In genomic region chr4:89289312-89289711, GRCh38 we compare ENCODE assay signal across 21 cellular contexts. TPM values are rescaled to one million over a fixed set of nuclear protein-coding genes. Genes with fewer than 3 reads are reported as not detected.
DNase-seq lines count a peak whose midpoint lies in the region; ATAC-seq and TF ChIP-seq lines count a peak whose summit lies in the region.
"Had no signal": no experiment of that assay in that cellular context is flagged by ENCODE, and none has a peak within 500 bp of the region (broad histone marks: within the 10 kb centered on the region; RNA-seq: fewer than 3 reads in every experiment).

No MANE protein-coding gene starts in this region.

- DNase-seq in activated naive CD4-positive, alpha-beta T cell treated with anti-CD3 and anti-CD28 coated beads for 36 hours: no peak
- DNase-seq in activated naive CD4-positive, alpha-beta T cell (lab: John Stamatoyannopoulos, UW): no peak
- DNase-seq in activated T-helper 2 cell treated with anti-CD3 and anti-CD28 coated beads, Interferon-gamma antibody, Interleukin-2, Interleukin-4, amounts not matched to agents 10 μg/mL and 5 μg/mL and 100 μg/mL, durations not matched to agents 14 hours and 24 hours and 36 hours (ENCODE audit: low spot score): no peak
- no peak for DNase-seq in spleen
- no peak for DNase-seq in sciatic nerve (ENCODE audit: low spot score)
- DNase-seq: activated CD4-positive, alpha-beta T cell treated with anti-CD3 and anti-CD28 coated beads, Interleukin-2, amount 50 U/mL, for 48 hours; anterior cingulate cortex; Karpas-422; left ventricle myocardium superior; midbrain; NCI-H1694 treated with DMSO at 0.1 percent for 48 hours; NCI-H748 treated with DMSO at 0.1 percent for 48 hours; OCI-M1; posterior cingulate gyrus; SHP77 treated with DMSO at 0.1 percent for 48 hours; SW 1271 had no signal

- H3K4me3 Mint-ChIP-seq in activated naive CD4-positive, alpha-beta T cell treated with anti-CD3 and anti-CD28 coated beads for 36 hours: peak overlapping the region; percentile 56
- peak overlapping the region; percentile 45 for H3K4me3 Mint-ChIP-seq in activated T-helper 2 cell treated with anti-CD3 and anti-CD28 coated beads, Interferon-gamma antibody, Interleukin-2, Interleukin-4, amounts not matched to agents 10 μg/mL and 5 μg/mL and 100 μg/mL, durations not matched to agents 14 hours and 24 hours and 36 hours (ENCODE audit: low read depth)
- H3K4me3 Mint-ChIP-seq: dendritic cell treated with granulocyte-macrophage colony-stimulating factor and Interleukin-4, amounts not matched to agents 40 ng/mL and 50 ng/mL, for 4 days had no signal

- H3K27ac Mint-ChIP-seq in activated naive CD4-positive, alpha-beta T cell treated with anti-CD3 and anti-CD28 coated beads for 36 hours: peak overlapping the region; percentile 77
- H3K27ac Mint-ChIP-seq in activated T-helper 2 cell treated with anti-CD3 and anti-CD28 coated beads, Interferon-gamma antibody, Interleukin-2, Interleukin-4, amounts not matched to agents 10 μg/mL and 5 μg/mL and 100 μg/mL, durations not matched to agents 14 hours and 24 hours and 36 hours: peak overlapping the region; percentile 84
- H3K27ac Mint-ChIP-seq: dendritic cell treated with granulocyte-macrophage colony-stimulating factor and Interleukin-4, amounts not matched to agents 40 ng/mL and 50 ng/mL, for 4 days had no signal

- H3K27me3 Mint-ChIP-seq in activated naive CD4-positive, alpha-beta T cell treated with anti-CD3 and anti-CD28 coated beads for 36 hours (ENCODE audit: low read depth): no peaks in the 10 kb centered on the region
- H3K27me3 Mint-ChIP-seq in activated T-helper 2 cell treated with anti-CD3 and anti-CD28 coated beads, Interferon-gamma antibody, Interleukin-2, Interleukin-4, amounts not matched to agents 10 μg/mL and 5 μg/mL and 100 μg/mL, durations not matched to agents 14 hours and 24 hours and 36 hours (ENCODE audit: low read depth): no peaks in the 10 kb centered on the region
- H3K27me3 Mint-ChIP-seq: dendritic cell treated with granulocyte-macrophage colony-stimulating factor and Interleukin-4, amounts not matched to agents 40 ng/mL and 50 ng/mL, for 4 days had no signal

- TF ChIP-seq CTCF in OCI-LY1 (IDR thresholded peaks at IDR 0.05; ENCODE audit: low read length) (no peak), spleen (IDR thresholded peaks at IDR 0.05 in 8 of 11, conservative IDR thresholded peaks at IDR 0.05 in 3 of 11) (no peak)

- H3K36me3 Mint-ChIP-seq in activated naive CD4-positive, alpha-beta T cell treated with anti-CD3 and anti-CD28 coated beads for 36 hours (ENCODE audit: low read depth): no peaks in the 10 kb centered on the region
- peaks cover 44% of the 10 kb centered on the region for H3K36me3 Mint-ChIP-seq in activated T-helper 2 cell treated with anti-CD3 and anti-CD28 coated beads, Interferon-gamma antibody, Interleukin-2, Interleukin-4, amounts not matched to agents 10 μg/mL and 5 μg/mL and 100 μg/mL, durations not matched to agents 14 hours and 24 hours and 36 hours (ENCODE audit: low read depth)

- H3K27me3 ChIP-seq in OCI-LY1 (ENCODE audit: insufficient read depth, low read length) (no peaks in the 10 kb centered on the region), spleen (replicated peaks in 1 of 7) (no peaks in the 10 kb centered on the region)
- H3K27me3 ChIP-seq: cardiac muscle cell, vagina had no signal

- CTCF ChIA-PET in activated naive CD4-positive, alpha-beta T cell treated with anti-CD3 and anti-CD28 coated beads for 36 hours (lab: Charles Lee): interaction anchor here (0.5 to 1.8 kb wide), 8 partner anchors 10 to 607 kb away, joined by 3 to 5 read pairs (median 4); no protein-coding TSS in a partner anchor

- no peaks in the 10 kb centered on the region for H4K20me1 ChIP-seq in OCI-LY1 (ENCODE audit: insufficient read depth, low read length)

- H3K79me2 ChIP-seq in OCI-LY1 (ENCODE audit: insufficient read depth, low read length): no peaks in the 10 kb centered on the region

- no peak overlapping the region; the same call in 1 of the 2 replicates for H3K9ac ChIP-seq in OCI-LY1 (ENCODE audit: low read length)

- intact Hi-C loops in activated naive CD4-positive, alpha-beta T cell treated with anti-CD3 and anti-CD28 coated beads for 36 hours (cut with micrococcal nuclease): loop anchor here (1.0 to 5.0 kb wide), 2 partner anchors 35 to 377 kb away; no protein-coding TSS in a partner anchor
- intact Hi-C loops in activated T-helper 2 cell treated with anti-CD3 and anti-CD28 coated beads, Interferon-gamma antibody, Interleukin-2, Interleukin-4, amounts not matched to agents 10 μg/mL and 5 μg/mL and 100 μg/mL, durations not matched to agents 14 hours and 24 hours and 36 hours (cut with micrococcal nuclease): no loop called here
- intact Hi-C loops in spleen (cut with DNase I; ENCODE audit: low total_unique reads): no loop called here
- intact Hi-C loops in sciatic nerve (cut with DNase I): no loop called here

- H3K9me3 ChIP-seq in OCI-LY1 (ENCODE audit: low read length) (no peaks in the 10 kb centered on the region), spleen (no peaks in the 10 kb centered on the region)
- H3K9me3 ChIP-seq: vagina had no signal

- H3F3A ChIP-seq in OCI-LY1 (ENCODE audit: insufficient read depth, low read length): no peaks in the 10 kb centered on the region

- H3K4me1 ChIP-seq in OCI-LY1 (ENCODE audit: insufficient read depth, low read length, severe bottlenecking) (peaks cover 80% of the 10 kb centered on the region), spleen (peaks cover 31 to 100% (median 54%) of the 10 kb centered on the region in 6 donors)
- H3K4me1 ChIP-seq: vagina had no signal

- H3K9me3 Mint-ChIP-seq in activated naive CD4-positive, alpha-beta T cell treated with anti-CD3 and anti-CD28 coated beads for 36 hours: no peaks in the 10 kb centered on the region
- H3K9me3 Mint-ChIP-seq in activated T-helper 2 cell treated with anti-CD3 and anti-CD28 coated beads, Interferon-gamma antibody, Interleukin-2, Interleukin-4, amounts not matched to agents 10 μg/mL and 5 μg/mL and 100 μg/mL, durations not matched to agents 14 hours and 24 hours and 36 hours: peaks cover 8% of the 10 kb centered on the region
- H3K9me3 Mint-ChIP-seq: dendritic cell treated with granulocyte-macrophage colony-stimulating factor and Interleukin-4, amounts not matched to agents 40 ng/mL and 50 ng/mL, for 4 days had no signal

- H3K36me3 ChIP-seq in OCI-LY1 (ENCODE audit: insufficient read depth, low read length) (no peaks in the 10 kb centered on the region), spleen (no peaks in the 10 kb centered on the region)
- H3K36me3 ChIP-seq: cardiac muscle cell, vagina had no signal

- H2AFZ ChIP-seq in OCI-LY1 (ENCODE audit: low read length): no peak overlapping the region

- peak overlapping the region; percentile 45; the same call in 1 of the 2 replicates for H3K4me2 ChIP-seq in OCI-LY1 (ENCODE audit: low read length)

- WGBS in spleen, 5 donors: 63 to 85% (median 76%) methylated on average over 2 of the region's 2 CpGs

- no peaks in the 10 kb centered on the region for H3K9me2 ChIP-seq in OCI-LY1 (ENCODE audit: low read depth, low read length)

- H3K4me1 Mint-ChIP-seq in activated naive CD4-positive, alpha-beta T cell treated with anti-CD3 and anti-CD28 coated beads for 36 hours (ENCODE audit: low read depth): peaks cover 93% of the 10 kb centered on the region
- H3K4me1 Mint-ChIP-seq in activated T-helper 2 cell treated with anti-CD3 and anti-CD28 coated beads, Interferon-gamma antibody, Interleukin-2, Interleukin-4, amounts not matched to agents 10 μg/mL and 5 μg/mL and 100 μg/mL, durations not matched to agents 14 hours and 24 hours and 36 hours (ENCODE audit: low read depth): peaks cover 91% of the 10 kb centered on the region

- no peak overlapping the region for H3K4me3 ChIP-seq in OCI-LY1 (ENCODE audit: low read depth, low read length, poor library complexity, severe bottlenecking)
- H3K4me3 ChIP-seq in spleen: no peak overlapping the region
- H3K4me3 ChIP-seq: cardiac muscle cell, vagina had no signal

- TF ChIP-seq POLR2A in spleen (IDR thresholded peaks at IDR 0.05): no peak

- no peak for ATAC-seq in GM21723 (IDR thresholded peaks at IDR 0.05; ENCODE audit: unreplicated experiment)
- ATAC-seq in sciatic nerve: no peak

- H3K27ac ChIP-seq in OCI-LY1 (ENCODE audit: low read depth, low read length, poor library complexity, severe bottlenecking): peak overlapping the region; percentile 74
- H3K27ac ChIP-seq in spleen: peak overlapping the region in 5 of 8 donors; percentile 27 to 87 (median 78)
- H3K27ac ChIP-seq: cardiac muscle cell, vagina had no signal

RNA-seq across cellular contexts. Expression of gene GPRIN3, which starts 18.3 kb away (rescaled TPM):
- total RNA-seq in activated naive CD4-positive, alpha-beta T cell treated with anti-CD3 and anti-CD28 coated beads for 36 hours: 1 to 10 TPM; 8.6 to 8.8 TPM
- 10.7 and 11.6 TPM in 2 replicates for total RNA-seq in activated T-helper 2 cell treated with anti-CD3 and anti-CD28 coated beads, Interferon-gamma antibody, Interleukin-2, Interleukin-4, amounts not matched to agents 10 μg/mL and 5 μg/mL and 100 μg/mL, durations not matched to agents 14 hours and 24 hours and 36 hours
- total RNA-seq in spleen: 10 to 100 TPM; 22.9 to 40.2 (median 29.5) TPM
- 1 to 10 TPM; 1.6 to 2.2 (median 2.0) TPM for polyA plus RNA-seq in spleen
- total RNA-seq in sciatic nerve: 7.0 TPM
